30 cellular contexts compared by ENCODE assay signal in the genomic region with DNA sequence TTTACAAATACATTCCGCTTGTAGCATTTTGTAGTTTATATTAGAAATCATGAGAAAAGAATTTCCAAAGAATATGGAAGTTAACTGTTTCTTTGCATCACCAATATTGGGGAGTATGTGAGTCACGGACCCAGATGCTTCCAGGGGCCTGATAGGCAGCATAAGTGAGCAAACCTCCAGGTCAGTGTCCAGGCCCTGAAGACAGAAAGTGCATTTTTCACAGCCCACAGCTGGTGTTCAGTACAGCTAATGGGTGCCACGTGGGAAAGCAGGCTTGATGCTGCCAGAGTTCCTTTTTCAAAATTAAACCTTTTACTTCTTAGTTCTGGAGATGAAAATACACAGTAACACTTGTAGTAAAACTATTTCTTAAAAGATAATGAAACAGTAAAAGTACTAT.
DNase-seq lines count a peak whose midpoint lies in the region; ATAC-seq, FAIRE-seq and TF ChIP-seq lines count a peak whose summit lies in the region.
"Had no signal": no experiment of that assay in that cellular context is flagged by ENCODE, and none has a peak within 500 bp of the region (broad histone marks: within the 10 kb centered on the region; RNA-seq: fewer than 3 reads in every experiment).

No MANE protein-coding gene starts in this region.

- H3K4me1 ChIP-seq in astrocyte (ENCODE audit: insufficient read depth, low read length) (no peaks in the 10 kb centered on the region), HAP-1 (no peaks in the 10 kb centered on the region)
- H3K4me1 ChIP-seq: suprapubic skin had no signal

- peaks cover 3% of the 10 kb centered on the region for H3K4me1 Mint-ChIP-seq in astrocyte (ENCODE audit: low read depth, unreplicated experiment)
- H3K4me1 Mint-ChIP-seq in glutamatergic neuron (ENCODE audit: low read depth, unreplicated experiment): peaks cover 23% of the 10 kb centered on the region
- H3K4me1 Mint-ChIP-seq in stimulated activated naive CD8-positive, alpha-beta T cell treated with anti-CD3 and anti-CD28 coated beads, Interleukin-15, amount 100 ng/mL, for 72 hours: no peaks in the 10 kb centered on the region
- H3K4me1 Mint-ChIP-seq: activated CD4-positive, alpha-beta T cell treated with anti-CD3 and anti-CD28 coated beads, Interleukin-2, amount 10 ng/mL, durations not matched to agents 7 days and 5 days; CD4-positive, CD25-positive, alpha-beta regulatory T cell; naive thymus-derived CD8-positive, alpha-beta T cell; stimulated activated memory B cell treated with anti-CD40 and anti-IgM and Interleukin-4, amounts not matched to agents 10 μg/mL and 1 μg/mL and 100 μg/mL, for 72 hours had no signal

- no peak overlapping the region for H3K27ac ChIP-seq in astrocyte (ENCODE audit: low read depth, low read length)
- H3K27ac ChIP-seq: cardiac muscle cell, foreskin keratinocyte, hepatocyte, HL-60, RWPE1, SK-N-MC, suprapubic skin had no signal

- H3K9me3 Mint-ChIP-seq in astrocyte (ENCODE audit: unreplicated experiment) (peaks cover 4% of the 10 kb centered on the region), glutamatergic neuron (ENCODE audit: unreplicated experiment) (peaks cover 3% of the 10 kb centered on the region)
- peaks cover 0 to 7% of the 10 kb centered on the region in 2 donors for H3K9me3 Mint-ChIP-seq in stimulated activated naive CD8-positive, alpha-beta T cell treated with anti-CD3 and anti-CD28 coated beads, Interleukin-15, amount 100 ng/mL, for 72 hours
- H3K9me3 Mint-ChIP-seq: activated naive CD4-positive, alpha-beta T cell treated with anti-CD3 and anti-CD28 coated beads for 36 hours; T-helper 2 cell treated with Interferon-gamma antibody and Interleukin-4, amounts not matched to agents 5 μg/mL and 100 μg/mL, for 36 hours had no signal

- H3K27ac Mint-ChIP-seq in astrocyte (ENCODE audit: unreplicated experiment): no peak overlapping the region
- peak overlapping the region; percentile 56 for H3K27ac Mint-ChIP-seq in glutamatergic neuron (ENCODE audit: unreplicated experiment)
- H3K27ac Mint-ChIP-seq in stimulated activated naive CD8-positive, alpha-beta T cell treated with anti-CD3 and anti-CD28 coated beads, Interleukin-15, amount 100 ng/mL, for 72 hours: no peak overlapping the region
- H3K27ac Mint-ChIP-seq: activated CD4-positive, alpha-beta T cell treated with anti-CD3 and anti-CD28 coated beads, Interleukin-2, amount 10 ng/mL, durations not matched to agents 7 days and 5 days; activated naive CD4-positive, alpha-beta T cell treated with anti-CD3 and anti-CD28 coated beads for 36 hours; CD4-positive, CD25-positive, alpha-beta regulatory T cell; naive thymus-derived CD8-positive, alpha-beta T cell; stimulated activated memory B cell treated with anti-CD40 and anti-IgM and Interleukin-4, amounts not matched to agents 10 μg/mL and 1 μg/mL and 100 μg/mL, for 72 hours; T-helper 2 cell treated with Interferon-gamma antibody and Interleukin-4, amounts not matched to agents 5 μg/mL and 100 μg/mL, for 36 hours had no signal

- H3K27me3 ChIP-seq in astrocyte (ENCODE audit: insufficient read depth, low read length) (no peaks in the 10 kb centered on the region), HAP-1 (ENCODE audit: low read depth) (no peaks in the 10 kb centered on the region)
- H3K27me3 ChIP-seq: cardiac muscle cell, foreskin keratinocyte, hepatocyte, suprapubic skin had no signal

- in situ Hi-C loops in HAP-1 (cut with MboI; ENCODE audit: low sequenced_read_pairs): no loop called here

- no peak for FAIRE-seq in astrocyte (lab: Jason Lieb, UNC)
- FAIRE-seq: H1, urothelium cell line had no signal

- no peaks in the 10 kb centered on the region for H4K20me1 ChIP-seq in astrocyte (ENCODE audit: insufficient read depth, low read length)

- H3K9me3 ChIP-seq in astrocyte (ENCODE audit: insufficient read depth, low read depth, low read length) (no peaks in the 10 kb centered on the region), HAP-1 (no peaks in the 10 kb centered on the region)
- H3K9me3 ChIP-seq: suprapubic skin had no signal

- peak; percentile 25 for DNase-seq in AG08395 (ENCODE audit: low spot score)
- DNase-seq in GM03348 (ENCODE audit: low spot score): peak; percentile 35
- DNase-seq in astrocyte (ENCODE audit: low read depth): peak; percentile 31
- peak; percentile 48 for DNase-seq in glutamatergic neuron
- no peak for DNase-seq in kidney tubule cell (ENCODE audit: low spot score)
- no peak for DNase-seq in NCI-H748 treated with DMSO at 0.1 percent for 48 hours (lab: John Stamatoyannopoulos, UW)
- no peak for DNase-seq in stimulated activated naive CD8-positive, alpha-beta T cell treated with anti-CD3 and anti-CD28 coated beads, Interleukin-15, amount 100 ng/mL, for 72 hours
- DNase-seq in HAP-1 (ENCODE audit: low spot score in 2 of 2): no peak
- DNase-seq: ACHN; activated CD4-positive, alpha-beta T cell treated with anti-CD3 and anti-CD28 coated beads, Interleukin-2, amount 10 ng/mL, durations not matched to agents 7 days and 5 days; activated naive CD4-positive, alpha-beta T cell treated with anti-CD3 and anti-CD28 coated beads for 36 hours; CD4-positive, CD25-positive, alpha-beta regulatory T cell; DMS153; foreskin keratinocyte; naive thymus-derived CD8-positive, alpha-beta T cell; NCI-H187; NCI-H526 treated with DMSO at 0.1 percent for 48 hours; retina; stimulated activated CD4-positive, alpha-beta T cell treated with anti-CD3 and anti-CD28 coated beads, Interleukin-4, amount 100 ng/mL, for 1 hour had no signal

- ATAC-seq in stimulated activated naive CD8-positive, alpha-beta T cell treated with anti-CD3 and anti-CD28 coated beads, Interleukin-15, amount 100 ng/mL, for 72 hours: no peak
- ATAC-seq: foreskin keratinocyte; left lobe of liver; naive thymus-derived CD8-positive, alpha-beta T cell; stimulated activated memory B cell treated with anti-CD40 and anti-IgM and Interleukin-4, amounts not matched to agents 10 μg/mL and 1 μg/mL and 100 μg/mL, for 72 hours had no signal

- no peak overlapping the region for H3K9ac ChIP-seq in astrocyte (ENCODE audit: low read length)

- H2AFZ ChIP-seq in astrocyte (ENCODE audit: low read depth, low read length): no peak overlapping the region
- H2AFZ ChIP-seq: hepatocyte had no signal

- H3K4me2 ChIP-seq in astrocyte (ENCODE audit: low read length): no peak overlapping the region
- H3K4me2 ChIP-seq: hepatocyte had no signal

- H3K27me3 Mint-ChIP-seq in astrocyte (ENCODE audit: low read depth, unreplicated experiment) (no peaks in the 10 kb centered on the region), glutamatergic neuron (ENCODE audit: unreplicated experiment) (no peaks in the 10 kb centered on the region)
- H3K27me3 Mint-ChIP-seq in stimulated activated naive CD8-positive, alpha-beta T cell treated with anti-CD3 and anti-CD28 coated beads, Interleukin-15, amount 100 ng/mL, for 72 hours: peaks cover 14% of the 10 kb centered on the region
- H3K27me3 Mint-ChIP-seq: stimulated activated memory B cell treated with anti-CD40 and anti-IgM and Interleukin-4, amounts not matched to agents 10 μg/mL and 1 μg/mL and 100 μg/mL, for 72 hours had no signal

- H3K36me3 ChIP-seq in astrocyte (ENCODE audit: insufficient read depth, low read length) (no peaks in the 10 kb centered on the region), HAP-1 (replicated peaks) (no peaks in the 10 kb centered on the region)
- H3K36me3 ChIP-seq: cardiac muscle cell, suprapubic skin had no signal

- TF ChIP-seq CTCF in astrocyte (IDR thresholded peaks at IDR 0.05; ENCODE audit: insufficient read depth, low read depth, low read length): no peak
- TF ChIP-seq CTCF in glutamatergic neuron (IDR thresholded peaks at IDR 0.05; ENCODE audit: partially characterized antibody, unreplicated experiment): no peak

- H3K36me3 Mint-ChIP-seq in astrocyte (ENCODE audit: low read depth, unreplicated experiment): no peaks in the 10 kb centered on the region
- H3K36me3 Mint-ChIP-seq in glutamatergic neuron (ENCODE audit: unreplicated experiment): no peaks in the 10 kb centered on the region
- H3K36me3 Mint-ChIP-seq: CD4-positive, CD25-positive, alpha-beta regulatory T cell; naive thymus-derived CD8-positive, alpha-beta T cell; stimulated activated memory B cell treated with anti-CD40 and anti-IgM and Interleukin-4, amounts not matched to agents 10 μg/mL and 1 μg/mL and 100 μg/mL, for 72 hours had no signal

- H3K4me3 ChIP-seq in astrocyte (ENCODE audit: insufficient read depth, low read depth, low read length) (no peak overlapping the region), HAP-1 (no peak overlapping the region)
- H3K4me3 ChIP-seq: cardiac muscle cell, hepatocyte, SK-N-MC, suprapubic skin had no signal

- H3K79me2 ChIP-seq in astrocyte (ENCODE audit: insufficient read depth, low read length): no peaks in the 10 kb centered on the region
- H3K79me2 ChIP-seq: hepatocyte had no signal

- no peak overlapping the region for H3K4me3 Mint-ChIP-seq in astrocyte (ENCODE audit: unreplicated experiment)
- H3K4me3 Mint-ChIP-seq in glutamatergic neuron (ENCODE audit: unreplicated experiment): no peak overlapping the region
- no peak overlapping the region for H3K4me3 Mint-ChIP-seq in stimulated activated naive CD8-positive, alpha-beta T cell treated with anti-CD3 and anti-CD28 coated beads, Interleukin-15, amount 100 ng/mL, for 72 hours
- H3K4me3 Mint-ChIP-seq: activated CD4-positive, alpha-beta T cell treated with anti-CD3 and anti-CD28 coated beads, Interleukin-2, amount 10 ng/mL, durations not matched to agents 7 days and 5 days; activated naive CD4-positive, alpha-beta T cell treated with anti-CD3 and anti-CD28 coated beads for 36 hours; CD4-positive, CD25-positive, alpha-beta regulatory T cell; naive thymus-derived CD8-positive, alpha-beta T cell; stimulated activated memory B cell treated with anti-CD40 and anti-IgM and Interleukin-4, amounts not matched to agents 10 μg/mL and 1 μg/mL and 100 μg/mL, for 72 hours; T-helper 2 cell treated with Interferon-gamma antibody and Interleukin-4, amounts not matched to agents 5 μg/mL and 100 μg/mL, for 36 hours had no signal

Comparison
In these comparisons a context has a peak if more than half of its experiments do, and no peak if none do; other contexts are left out.
1. DNase-seq: peak in AG08395 (single experiment), GM03348 (single experiment), astrocyte (single experiment) and glutamatergic neuron (single experiment); none in kidney tubule cell (single experiment), NCI-H748 treated with DMSO at 0.1 percent for 48 hours (single experiment), stimulated activated naive CD8-positive, alpha-beta T cell treated with anti-CD3 and anti-CD28 coated beads, Interleukin-15, amount 100 ng/mL, for 72 hours (0 of 2) and HAP-1 (0 of 2).